2 cellular contexts compared by ENCODE assay signal in the genomic region with DNA sequence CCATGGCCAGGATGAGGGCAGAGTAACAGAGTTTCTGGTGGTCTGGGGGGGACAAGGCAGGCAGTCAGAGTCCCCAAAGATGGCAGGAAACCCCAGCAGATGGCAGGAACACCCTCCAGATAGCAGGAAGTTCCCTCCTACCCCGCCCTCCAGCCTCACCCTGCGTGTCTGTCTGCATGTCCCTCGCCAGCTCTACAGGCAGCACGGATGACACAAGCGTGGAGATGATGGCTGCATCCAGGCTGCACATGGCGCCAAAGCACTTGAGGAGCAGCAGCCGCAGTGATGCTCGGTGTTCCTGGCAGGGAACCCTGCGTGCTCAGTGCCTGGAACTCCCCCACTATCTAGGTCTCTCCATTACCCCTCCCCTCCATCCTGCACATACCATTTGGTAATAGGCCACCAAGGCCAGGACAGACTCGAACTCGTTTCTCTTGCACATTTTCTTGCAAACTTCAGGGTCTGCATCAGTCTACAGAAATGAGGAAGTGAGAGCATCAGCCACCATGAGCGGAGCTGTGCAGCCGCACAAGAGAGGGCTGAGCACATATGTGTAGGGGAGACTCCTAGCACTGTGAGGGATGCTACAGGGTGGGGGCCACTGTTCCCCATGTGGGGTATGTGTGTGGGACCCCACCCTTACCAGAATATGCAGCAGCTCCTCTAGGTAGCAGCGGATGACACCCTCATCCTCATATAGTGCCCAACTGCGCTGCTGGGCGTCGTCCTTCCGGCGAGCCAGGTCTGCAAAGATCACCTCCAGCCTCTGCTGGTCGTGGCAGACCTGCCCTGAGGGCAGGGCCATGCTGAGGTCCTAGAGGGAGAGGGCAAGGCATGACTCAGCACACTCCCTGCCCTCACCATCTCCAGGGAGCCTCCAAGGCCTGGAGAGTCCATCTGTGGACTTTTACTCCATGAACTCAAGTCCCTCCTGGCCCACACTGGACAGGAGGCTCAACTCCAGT.
TF ChIP-seq lines count a peak whose summit lies in the region.

No MANE protein-coding gene starts in this region.

TF ChIP-seq in A549, 52 proteins besides CTCF, POLR2A, EP300 and RAD21:
- TF ChIP-seq CHD4 (IDR thresholded peaks at IDR 0.05; ENCODE audit: borderline replicate concordance) = no peak

TF ChIP-seq in IMR-90, 13 proteins besides CTCF, POLR2A, EP300 and RAD21:
- TF ChIP-seq BHLHE40 (IDR thresholded peaks at IDR 0.05; ENCODE audit: low read depth, low read length) (no peak), NFE2L2 (IDR thresholded peaks at IDR 0.05; ENCODE audit: low read depth, low read length) (peak; percentile 9; the same call in 1 of the 2 replicates)
TF ChIP-seq in IMR-90: peak in this region for 1.
